ENCODE assay signal across 8 cellular contexts in the genomic region with DNA sequence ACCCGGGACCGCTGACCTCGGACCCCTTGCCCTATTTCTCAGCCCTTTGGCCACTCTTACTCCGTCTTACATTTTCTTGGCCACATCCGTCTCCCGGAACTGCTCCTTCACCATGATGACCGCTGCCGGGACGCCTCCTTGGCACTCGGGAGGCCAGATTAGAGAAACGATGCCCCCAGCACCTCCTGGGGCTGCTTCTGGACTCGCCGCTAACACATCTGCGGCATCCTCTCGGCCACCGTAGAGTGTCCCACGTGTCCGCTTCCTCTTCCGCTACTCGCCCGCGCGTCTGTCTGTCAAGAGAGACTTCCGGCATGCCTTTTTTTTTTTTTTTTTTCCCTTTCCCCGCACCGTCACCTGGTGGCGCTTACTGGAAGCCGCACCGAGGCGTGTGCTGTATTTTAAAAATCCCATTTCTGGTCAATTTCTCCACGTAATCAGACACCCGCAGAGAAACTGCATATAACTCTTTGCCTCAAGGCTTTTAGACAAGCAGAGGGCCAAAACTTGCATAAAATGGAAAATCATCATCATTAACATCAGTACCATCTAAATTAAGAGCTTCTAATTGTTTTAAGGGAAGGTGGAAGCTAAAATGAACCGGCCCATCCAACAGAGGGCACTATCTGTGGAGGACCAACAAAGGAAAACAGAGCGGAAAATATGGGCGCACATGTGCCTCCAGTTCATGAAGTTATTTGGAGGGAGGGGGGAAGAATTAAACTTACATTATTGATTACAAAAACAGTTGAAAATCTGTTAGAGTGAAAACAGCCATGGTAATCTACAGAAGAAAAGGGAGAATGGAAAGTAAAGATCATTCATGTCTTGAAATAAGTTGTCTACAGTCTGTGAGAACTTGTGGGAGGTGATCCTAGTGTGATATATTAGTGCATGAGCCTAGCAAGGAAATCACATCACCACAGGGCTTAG. TPM values are rescaled to one million over a fixed set of nuclear protein-coding genes. Genes with fewer than 3 reads are reported as not detected.
A peak's percentile ranks its signal among the peaks of the same experiment; 100 is the strongest.
DNase-seq lines count a peak whose midpoint lies in the region; ATAC-seq, FAIRE-seq and TF ChIP-seq lines count a peak whose summit lies in the region.

TSS of gene POLR3A (minus strand) at position 222 of the 933 bp plus-strand sequence. CDS start at position 114, 108 bp downstream.

- H3K36me3 ChIP-seq in psoas muscle (ENCODE audit: insufficient read depth in 1 of 2, low read depth in 1 of 2), result peaks cover 5 to 28% of the 10 kb centered on the region in 2 donors

- peak; percentile 88 for DNase-seq in GM12892 (ENCODE audit: insufficient read length)
- DNase-seq in NCI-H146 (lab: John Stamatoyannopoulos, UW), result peak; percentile 98
- peak; percentile 48 to 94 (median 83) for DNase-seq in amygdala (lab: John Stamatoyannopoulos, UW)
- peak; percentile 97 for DNase-seq in left ventricle myocardium superior
- DNase-seq in psoas muscle, result peak; percentile 98 to 99
- DNase-seq in urothelium cell line (ENCODE audit: low spot score), result peak; percentile 96

- peak; percentile 77 for FAIRE-seq in GM12892 (lab: Jason Lieb, UNC)
- FAIRE-seq in urothelium cell line (lab: Jason Lieb, UNC), result peak; percentile 48

- TF ChIP-seq POLR2A in GM12892 (IDR thresholded peaks at IDR 0.05; ENCODE audit: low read depth, low read length), result peak; percentile 91

- no peaks in the 10 kb centered on the region for H3K27me3 ChIP-seq in psoas muscle (ENCODE audit: insufficient read depth in 3 of 3, low read length in 2 of 3)

- peak; percentile 67 for TF ChIP-seq CTCF in psoas muscle (IDR thresholded peaks at IDR 0.05)

- peak; percentile 69 for ATAC-seq in HG02852 (IDR thresholded peaks at IDR 0.05; ENCODE audit: unreplicated experiment)
- ATAC-seq in left ventricle myocardium superior, result peak; percentile 77
- peak; percentile 75 to 84 (median 81) for ATAC-seq in psoas muscle

- H3K4me3 ChIP-seq in psoas muscle, result peak within 1 kb of the TSS; percentile 99

- peaks cover 14% of the 10 kb centered on the region for H3K4me1 ChIP-seq in psoas muscle

- no peaks in the 10 kb centered on the region for H3K9me3 ChIP-seq in psoas muscle

- intact Hi-C loops in T-helper 1 cell treated with Interleukin-12 subunit alpha and Interleukin-12 subunit beta and Interleukin-4 antibody, amounts not matched to agents 30 ng/mL and 1 ng/mL, for 36 hours (cut with micrococcal nuclease), result loop anchor here (1.0 to 5.0 kb wide), 10 partner anchors 103 to 1214 kb away; partner anchors contain the start of gene DLG5
- intact Hi-C loops in left ventricle myocardium superior (cut with micrococcal nuclease), result no loop called here
- intact Hi-C loops in psoas muscle (cut with DNase I), result no loop called here

- peak within 1 kb of the TSS; percentile 83 for H3K27ac ChIP-seq in psoas muscle

- 1% methylated on average over 30 to 35 of the region's 35 CpGs for WGBS in psoas muscle, 3 donors

RNA-seq across cellular contexts. Expression of gene POLR3A, which starts in this region (rescaled TPM):
- 7.5 TPM for polyA plus RNA-seq in GM12892 (2012; ENCODE audit: missing spikeins)
- total RNA-seq in T-helper 1 cell treated with Interleukin-12 subunit alpha and Interleukin-12 subunit beta and Interleukin-4 antibody, amounts not matched to agents 30 ng/mL and 1 ng/mL, for 36 hours, result 24.2 and 26.1 TPM in 2 replicates
- 9.7 TPM for total RNA-seq in left ventricle myocardium superior
- 10 to 100 TPM; 11.8 to 16.5 (median 14.1) TPM for total RNA-seq in psoas muscle
- 10 to 100 TPM in 1 of 3 donors, 1 to 10 TPM in 2; 5.2 to 14.2 (median 8.9) TPM for polyA plus RNA-seq in psoas muscle

Comparison
In these comparisons a context has a peak if more than half of its experiments do, and no peak if none do; other contexts are left out.
1. Peak in every context shown above with its lines: DNase-seq, ATAC-seq, H3K4me3 ChIP-seq and H3K27ac ChIP-seq.